In genomic region chr11:8905528-8906165, GRCh38 we compare ENCODE assay signal across 16 cellular contexts. TPM values are rescaled to one million over a fixed set of nuclear protein-coding genes. Genes with fewer than 3 reads are reported as not detected.
A peak's percentile ranks its signal among the peaks of the same experiment; 100 is the strongest.
DNase-seq lines count a peak whose midpoint lies in the region; ATAC-seq and TF ChIP-seq lines count a peak whose summit lies in the region.
"Had no signal": no experiment of that assay in that cellular context is flagged by ENCODE, and none has a peak within 500 bp of the region (broad histone marks: within the 10 kb centered on the region; RNA-seq: fewer than 3 reads in every experiment).

No MANE protein-coding gene starts in this region.

- 48% methylated on average over 5 of the region's 5 CpGs for WGBS in smooth muscle cell (ENCODE audit: low lambda C conversion rate)

- no peak overlapping the region for H3K4me3 ChIP-seq in HEK293 (ENCODE audit: low read depth, low read length)
- no peak overlapping the region for H3K4me3 ChIP-seq in RWPE2 (ENCODE audit: severe bottlenecking)
- no peak overlapping the region for H3K4me3 ChIP-seq in fibroblast of lung (replicated peaks in 1 of 4; ENCODE audit: control extremely low read depth in 1 of 4, insufficient read depth in 1 of 4, low read depth in 3 of 4, low read length in 4 of 4)
- no peak overlapping the region for H3K4me3 ChIP-seq in smooth muscle cell
- H3K4me3 ChIP-seq: right atrium auricular region, suprapubic skin had no signal

- no peaks in the 10 kb centered on the region for H3K36me3 ChIP-seq in HEK293 (ENCODE audit: control insufficient read depth in 2 of 2, insufficient read depth in 1 of 2, low read length in 2 of 2)
- no peaks in the 10 kb centered on the region for H3K36me3 ChIP-seq in RWPE2 (ENCODE audit: low read depth)
- no peaks in the 10 kb centered on the region for H3K36me3 ChIP-seq in fibroblast of lung (ENCODE audit: control insufficient read depth, insufficient read depth, low read length)
- no peaks in the 10 kb centered on the region for H3K36me3 ChIP-seq in smooth muscle cell (ENCODE audit: low read depth)
- H3K36me3 ChIP-seq: right atrium auricular region, suprapubic skin had no signal

- no peak overlapping the region for H2AFZ ChIP-seq in fibroblast of lung (ENCODE audit: low read length)
- no peak overlapping the region for H2AFZ ChIP-seq in smooth muscle cell (ENCODE audit: low read depth)

- H3K4me3 Mint-ChIP-seq in activated T-helper 17 cell treated with anti-CD3 and anti-CD28 coated beads, Interleukin-2, amount 50 U/mL, for 72 hours = no peak overlapping the region
- H3K4me3 Mint-ChIP-seq: naive thymus-derived CD8-positive, alpha-beta T cell had no signal

- no peak overlapping the region for H3K27ac ChIP-seq in HEK293 (ENCODE audit: extremely low read depth, low read depth, low read length)
- H3K27ac ChIP-seq in RWPE2 (ENCODE audit: poor library complexity, severe bottlenecking) = peak overlapping the region; percentile 95
- no peak overlapping the region for H3K27ac ChIP-seq in fibroblast of lung (ENCODE audit: insufficient read depth, low read length)
- H3K27ac ChIP-seq in smooth muscle cell (ENCODE audit: low read depth) = peak overlapping the region; percentile 66
- H3K27ac ChIP-seq: right atrium auricular region, suprapubic skin had no signal

- H3K9me3 ChIP-seq in HEK293 (ENCODE audit: control insufficient read depth, insufficient read depth, low read depth, low read length) (no peaks in the 10 kb centered on the region), RWPE2 (ENCODE audit: severe bottlenecking) (peaks cover 5% of the 10 kb centered on the region), fibroblast of lung (ENCODE audit: control insufficient read depth, insufficient read depth, low read depth, low read length) (no peaks in the 10 kb centered on the region), smooth muscle cell (replicated peaks; ENCODE audit: low read depth) (no peaks in the 10 kb centered on the region)
- H3K9me3 ChIP-seq: right atrium auricular region, suprapubic skin had no signal

- H3K27me3 ChIP-seq in RWPE2 (ENCODE audit: insufficient read depth, poor library complexity, severe bottlenecking) (no peaks in the 10 kb centered on the region), fibroblast of lung (ENCODE audit: control insufficient read depth, insufficient read depth, low read length) (no peaks in the 10 kb centered on the region), smooth muscle cell (ENCODE audit: low read depth) (no peaks in the 10 kb centered on the region)
- H3K27me3 ChIP-seq: right atrium auricular region, suprapubic skin had no signal

- no peaks in the 10 kb centered on the region for H3K27me3 Mint-ChIP-seq in activated T-helper 17 cell treated with anti-CD3 and anti-CD28 coated beads, Interleukin-2, amount 50 U/mL, for 72 hours

- H3K9ac ChIP-seq in fibroblast of lung (ENCODE audit: insufficient read depth, low read length) = no peak overlapping the region
- no peak overlapping the region for H3K9ac ChIP-seq in smooth muscle cell (ENCODE audit: low read depth)

- no peaks in the 10 kb centered on the region for H3K9me3 Mint-ChIP-seq in activated T-helper 17 cell treated with anti-CD3 and anti-CD28 coated beads, Interleukin-2, amount 50 U/mL, for 72 hours

- TF ChIP-seq CTCF in HEK293 (tag by site-specific recombination; IDR thresholded peaks at IDR 0.05) (no peak), RWPE2 (IDR thresholded peaks at IDR 0.05; ENCODE audit: poor library complexity, severe bottlenecking) (no peak), fibroblast of lung (conservative IDR thresholded peaks at IDR 0.05 in 1 of 2, IDR thresholded peaks at IDR 0.05 in 1 of 2; ENCODE audit: low read depth in 1 of 2, low read length in 2 of 2) (no peak), smooth muscle cell (IDR thresholded peaks at IDR 0.05; ENCODE audit: borderline replicate concordance, insufficient read depth, poor library complexity, severe bottlenecking) (no peak)

- DNase-seq in RWPE2 (ENCODE audit: low spot score) (no peak), fibroblast of lung (ENCODE audit: low read depth in 2 of 2) (peak; percentile 86 to 88), smooth muscle cell (lab: John Stamatoyannopoulos, UW; ENCODE audit: unreplicated experiment) (no peak), anterior cingulate cortex (lab: John Stamatoyannopoulos, UW) (no peak)
- DNase-seq: activated CD4-positive, alpha-beta T cell treated with anti-CD3 and anti-CD28 coated beads, Interleukin-2, amount 50 U/mL, for 48 hours; activated effector memory CD4-positive, alpha-beta T cell treated with anti-CD3 and anti-CD28 coated beads, Interleukin-2, amount 50 U/mL, for 16 hours; erythroblast; left cardiac atrium; naive thymus-derived CD8-positive, alpha-beta T cell; NCI-H446 had no signal

- POLR2A ChIA-PET in HEK293 (lab: Yijun Ruan, JAX) = no interaction called here

- H3K36me3 Mint-ChIP-seq in activated T-helper 17 cell treated with anti-CD3 and anti-CD28 coated beads, Interleukin-2, amount 50 U/mL, for 72 hours (ENCODE audit: low read depth) = no peaks in the 10 kb centered on the region

- ATAC-seq in RWPE2 (ENCODE audit: low read depth) (peak; percentile 75), GM18870 (IDR thresholded peaks at IDR 0.05; ENCODE audit: unreplicated experiment) (no peak)
- ATAC-seq in activated T-helper 17 cell treated with anti-CD3 and anti-CD28 coated beads, Interleukin-2, amount 50 U/mL, for 72 hours (replicated peaks) = no peak
- ATAC-seq: naive thymus-derived CD8-positive, alpha-beta T cell; Panc1 had no signal

- no peaks in the 10 kb centered on the region for H3K79me2 ChIP-seq in fibroblast of lung (ENCODE audit: control insufficient read depth, insufficient read depth, low read length)
- no peaks in the 10 kb centered on the region for H3K79me2 ChIP-seq in smooth muscle cell (ENCODE audit: low read depth)

- no peak overlapping the region for H3K27ac Mint-ChIP-seq in activated T-helper 17 cell treated with anti-CD3 and anti-CD28 coated beads, Interleukin-2, amount 50 U/mL, for 72 hours

- no peaks in the 10 kb centered on the region for H3F3A ChIP-seq in smooth muscle cell (ENCODE audit: low read depth)

- H3K4me1 ChIP-seq in HEK293 (ENCODE audit: control insufficient read depth, insufficient read depth, low read length) (no peaks in the 10 kb centered on the region), RWPE2 (ENCODE audit: insufficient read depth, poor library complexity, severe bottlenecking) (peaks cover 38% of the 10 kb centered on the region), fibroblast of lung (ENCODE audit: control insufficient read depth, extremely low read depth, insufficient read depth, low read length) (peaks cover 11% of the 10 kb centered on the region), smooth muscle cell (ENCODE audit: low read depth) (peaks cover 4% of the 10 kb centered on the region)

- H4K20me1 ChIP-seq in fibroblast of lung (ENCODE audit: control insufficient read depth, extremely low read depth, insufficient read depth, low read length) (no peaks in the 10 kb centered on the region), smooth muscle cell (ENCODE audit: low read depth) (no peaks in the 10 kb centered on the region)

- H3K4me2 ChIP-seq in fibroblast of lung (ENCODE audit: extremely low read depth, insufficient read depth, low read length) (peak overlapping the region; percentile 33), smooth muscle cell (peak overlapping the region; percentile 33)

- peaks cover 19% of the 10 kb centered on the region for H3K4me1 Mint-ChIP-seq in activated T-helper 17 cell treated with anti-CD3 and anti-CD28 coated beads, Interleukin-2, amount 50 U/mL, for 72 hours

- CTCF ChIA-PET in HEK293 (lab: Yijun Ruan, JAX) = interaction anchor here (0.6 kb wide), 1 partner anchor 94 kb away, joined by 3 read pairs; no protein-coding TSS in a partner anchor

TF ChIP-seq in HEK293, 187 proteins besides CTCF, POLR2A, EP300 and RAD21:
- TF ChIP-seq ZFP69B (tag by site-specific recombination; IDR thresholded peaks at IDR 0.05) (no peak), ZNF146 (tag by site-specific recombination; IDR thresholded peaks at IDR 0.05) (0 out of 2 replicates have a peak, but pooled peaks have one; percentile 7), ZNF548 (tag by site-specific recombination; IDR thresholded peaks at IDR 0.05) (no peak), ZNF391 (tag by site-specific recombination; IDR thresholded peaks at IDR 0.05; ENCODE audit: borderline replicate concordance, low read depth) (no peak)

RNA-seq across cellular contexts. Expression of gene AKIP1, which starts 5.3 kb away (rescaled TPM):
- total RNA-seq in fibroblast of lung = 35.4 and 63.7 TPM in 2 replicates
- 42.2 and 50.8 TPM in 2 replicates for polyA plus RNA-seq in fibroblast of lung
- 35.0 and 46.1 TPM in 2 replicates for polyA plus RNA-seq in fibroblast of lung (2012)
- 13.2 and 13.7 TPM in 2 replicates for polyA minus RNA-seq in fibroblast of lung (ENCODE audit: low replicate concordance)
- total RNA-seq in smooth muscle cell = 22.0 and 28.1 TPM in 2 replicates
- 58.7 and 59.5 TPM in 2 replicates for polyA plus RNA-seq in smooth muscle cell
- 10 to 100 TPM; 25.6 to 31.9 TPM for total RNA-seq in activated T-helper 17 cell treated with anti-CD3 and anti-CD28 coated beads, Interleukin-2, amount 50 U/mL, for 72 hours

RNA-seq across cellular contexts. Expression of gene C11orf16, which starts 27.1 kb away (rescaled TPM):
- not detected in 2 replicates for total RNA-seq in fibroblast of lung
- polyA plus RNA-seq in fibroblast of lung = not detected in 2 replicates
- not detected in 2 replicates for polyA plus RNA-seq in fibroblast of lung (2012)
- polyA minus RNA-seq in fibroblast of lung (ENCODE audit: low replicate concordance) = not detected in 2 replicates
- total RNA-seq in smooth muscle cell = not detected in 2 replicates
- polyA plus RNA-seq in smooth muscle cell = not detected in 2 replicates
- total RNA-seq in activated T-helper 17 cell treated with anti-CD3 and anti-CD28 coated beads, Interleukin-2, amount 50 U/mL, for 72 hours = not detected
- total RNA-seq: left cardiac atrium; naive thymus-derived CD8-positive, alpha-beta T cell; right atrium auricular region; suprapubic skin had no signal

RNA-seq across cellular contexts. Expression of gene ASCL3, which starts 37.2 kb away (rescaled TPM):
- total RNA-seq in fibroblast of lung (not detected in 2 replicates), smooth muscle cell (not detected in 2 replicates)
- polyA plus RNA-seq in fibroblast of lung (not detected in 2 replicates), smooth muscle cell (not detected in 2 replicates)
- polyA plus RNA-seq in fibroblast of lung (2012) = not detected in 2 replicates
- not detected in 2 replicates for polyA minus RNA-seq in fibroblast of lung (ENCODE audit: low replicate concordance)
- total RNA-seq in activated T-helper 17 cell treated with anti-CD3 and anti-CD28 coated beads, Interleukin-2, amount 50 U/mL, for 72 hours = not detected
- total RNA-seq: left cardiac atrium; naive thymus-derived CD8-positive, alpha-beta T cell; right atrium auricular region; suprapubic skin had no signal
- polyA plus RNA-seq: naive thymus-derived CD8-positive, alpha-beta T cell had no signal

RNA-seq across cellular contexts. Expression of gene TMEM9B, which starts 58.6 kb away (rescaled TPM):
- total RNA-seq in fibroblast of lung (36.2 and 51.0 TPM in 2 replicates), smooth muscle cell (39.3 and 41.1 TPM in 2 replicates)
- polyA plus RNA-seq in fibroblast of lung (59.0 and 61.6 TPM in 2 replicates), smooth muscle cell (35.9 and 47.8 TPM in 2 replicates)
- polyA plus RNA-seq in fibroblast of lung (2012) = 48.8 and 52.2 TPM in 2 replicates
- 8.9 and 10.1 TPM in 2 replicates for polyA minus RNA-seq in fibroblast of lung (ENCODE audit: low replicate concordance)
- total RNA-seq in activated T-helper 17 cell treated with anti-CD3 and anti-CD28 coated beads, Interleukin-2, amount 50 U/mL, for 72 hours = 10 to 100 TPM; 15.0 to 24.3 TPM

Comparison
In these comparisons a context has a peak if more than half of its experiments do, and no peak if none do; other contexts are left out.
1. H3K27ac ChIP-seq: peak in RWPE2 (single experiment) and smooth muscle cell (single experiment); none in HEK293 (single experiment) and fibroblast of lung (single experiment).
2. DNase-seq: peak in fibroblast of lung (2 of 2); none in RWPE2 (single experiment), smooth muscle cell (single experiment) and anterior cingulate cortex (0 of 58).